ENCODE assay signal across 10 cellular contexts in the genomic region with DNA sequence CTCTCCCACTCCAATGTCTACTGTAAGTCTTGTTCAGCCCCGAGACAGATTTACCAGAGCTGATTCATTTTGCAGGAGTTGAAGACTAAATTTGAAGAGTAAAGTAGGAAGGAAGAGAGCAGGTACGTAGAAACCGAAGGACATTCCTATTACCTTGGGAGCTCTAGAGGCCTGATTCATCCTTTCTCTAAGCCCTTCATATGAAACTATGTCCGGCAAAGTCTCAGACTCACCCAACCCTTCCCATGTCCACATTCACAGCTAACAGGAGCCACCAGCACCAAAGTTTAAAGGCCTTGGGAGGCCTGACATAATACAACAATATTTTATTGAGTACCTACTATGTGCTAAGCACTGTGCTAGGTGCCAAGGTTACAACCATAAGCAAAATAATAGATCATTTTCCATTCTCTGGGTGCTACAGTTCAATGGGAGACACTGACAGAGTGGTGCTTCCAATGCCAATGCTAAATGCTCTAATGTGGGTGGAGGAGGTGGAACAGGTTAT.
A peak's percentile ranks its signal among the peaks of the same experiment; 100 is the strongest.
DNase-seq lines count a peak whose midpoint lies in the region; ATAC-seq, FAIRE-seq and TF ChIP-seq lines count a peak whose summit lies in the region.
"Had no signal": no experiment of that assay in that cellular context is flagged by ENCODE, and none has a peak within 500 bp of the region (broad histone marks: within the 10 kb centered on the region; RNA-seq: fewer than 3 reads in every experiment).

No MANE protein-coding gene starts in this region.

- H2BK120ac ChIP-seq in trophoblast cell (ENCODE audit: insufficient read depth, low read length, poor library complexity), result peak overlapping the region; percentile 63

- H2AFZ ChIP-seq in trophoblast cell (ENCODE audit: insufficient read depth, low read length, poor library complexity), result no peak overlapping the region

- no peak for DNase-seq in Peyer's patch
- no peak for DNase-seq in endothelial cell (ENCODE audit: low spot score)
- DNase-seq in trophoblast cell, result peak in 1 of 2 donors; percentile 31
- DNase-seq in stimulated activated CD4-positive, alpha-beta T cell treated with anti-CD3 and anti-CD28 coated beads, Interleukin-4, amount 100 ng/mL, for 24 hours, result no peak
- no peak for DNase-seq in GM12892 (ENCODE audit: insufficient read length)
- DNase-seq: activated effector memory CD4-positive, alpha-beta T cell treated with anti-CD3 and anti-CD28 coated beads, Interleukin-2, amount 50 U/mL, for 16 hours; NCI-H2081 treated with DMSO at 0.1 percent for 48 hours had no signal

- no peak overlapping the region for H4K12ac ChIP-seq in trophoblast cell (ENCODE audit: low read depth, low read length)

- H3K79me2 ChIP-seq in trophoblast cell (ENCODE audit: control insufficient read depth, insufficient read depth, low read length, poor library complexity), result no peaks in the 10 kb centered on the region

- peak overlapping the region; percentile 58 for H2BK12ac ChIP-seq in trophoblast cell (ENCODE audit: low read length)

- peaks cover 5% of the 10 kb centered on the region for H3K36me3 Mint-ChIP-seq in endothelial cell (ENCODE audit: low read depth, unreplicated experiment)

- peak overlapping the region; percentile 52 for H2BK5ac ChIP-seq in trophoblast cell (ENCODE audit: low read depth, low read length, poor library complexity)

- H3K4me1 ChIP-seq in Peyer's patch, result peaks cover 0 to 11% (median 0%) of the 10 kb centered on the region in 4 donors
- H3K4me1 ChIP-seq in trophoblast cell (ENCODE audit: control insufficient read depth in 1 of 2, insufficient read depth in 2 of 2, low read length in 2 of 2), result peaks cover 2 to 9% of the 10 kb centered on the region in 2 experiments

- no peak overlapping the region for H3K4ac ChIP-seq in trophoblast cell (ENCODE audit: low read depth, low read length)

- peaks cover 4% of the 10 kb centered on the region for H3K27me3 Mint-ChIP-seq in endothelial cell (ENCODE audit: unreplicated experiment)

- WGBS in trophoblast cell (ENCODE audit: extremely low coverage, insufficient coverage, insufficient read length), result no CpG with 5 or more reads among the region's 4 CpGs

- H3K9ac ChIP-seq in trophoblast cell (ENCODE audit: low read length), result no peak overlapping the region

- H3K4me3 Mint-ChIP-seq in endothelial cell (ENCODE audit: unreplicated experiment), result peak overlapping the region; percentile 50

- H3K27ac ChIP-seq in Peyer's patch (peak overlapping the region; percentile 24 to 68 (median 53)), trophoblast cell (ENCODE audit: low read depth, low read length) (peak overlapping the region; percentile 77)

- no peak overlapping the region for H2AK5ac ChIP-seq in trophoblast cell (ENCODE audit: low read length)

- H3K4me2 ChIP-seq in trophoblast cell (ENCODE audit: low read length), result no peak overlapping the region

- H3K14ac ChIP-seq in trophoblast cell (ENCODE audit: low read length), result no peak overlapping the region

- H3K27me3 ChIP-seq in Peyer's patch (no peaks in the 10 kb centered on the region), trophoblast cell (ENCODE audit: insufficient read depth, low read length) (no peaks in the 10 kb centered on the region)

- TF ChIP-seq CTCF in Peyer's patch (IDR thresholded peaks at IDR 0.05) (no peak), endothelial cell (IDR thresholded peaks at IDR 0.05; ENCODE audit: unreplicated experiment) (no peak)

- H3K4me1 Mint-ChIP-seq in endothelial cell (ENCODE audit: unreplicated experiment), result peaks cover 2% of the 10 kb centered on the region

- FAIRE-seq in GM12892 (lab: Jason Lieb, UNC), result no peak

- H3K23ac ChIP-seq in trophoblast cell (ENCODE audit: low read length), result no peak overlapping the region

- H4K8ac ChIP-seq in trophoblast cell (ENCODE audit: low read depth, low read length), result no peak overlapping the region

- H3K79me1 ChIP-seq in trophoblast cell (ENCODE audit: low read length), result peaks cover 6% of the 10 kb centered on the region

- H3K4me3 ChIP-seq in Peyer's patch (no peak overlapping the region), trophoblast cell (ENCODE audit: low read depth, low read length) (no peak overlapping the region)

- no peak overlapping the region for H3K18ac ChIP-seq in trophoblast cell (ENCODE audit: low read length)

- no peaks in the 10 kb centered on the region for H3K9me3 ChIP-seq in Peyer's patch
- peaks cover 1% of the 10 kb centered on the region for H3K9me3 ChIP-seq in trophoblast cell (ENCODE audit: insufficient read depth, low read depth, low read length)

- H3K9me3 Mint-ChIP-seq in endothelial cell (ENCODE audit: unreplicated experiment), result no peaks in the 10 kb centered on the region

- peak overlapping the region; percentile 50 for H4K91ac ChIP-seq in trophoblast cell (ENCODE audit: low read depth, low read length)

- H3K36me3 ChIP-seq in Peyer's patch, result no peaks in the 10 kb centered on the region
- no peaks in the 10 kb centered on the region for H3K36me3 ChIP-seq in trophoblast cell (ENCODE audit: control insufficient read depth in 1 of 2, insufficient read depth in 2 of 2, low read length in 2 of 2)

- ATAC-seq in GM19455 (IDR thresholded peaks at IDR 0.05; ENCODE audit: unreplicated experiment) (peak; percentile 9), HG03565 (IDR thresholded peaks at IDR 0.05; ENCODE audit: unreplicated experiment) (no peak), GM19397 (IDR thresholded peaks at IDR 0.05; ENCODE audit: unreplicated experiment) (no peak)

- no peak overlapping the region for H3K27ac Mint-ChIP-seq in endothelial cell (ENCODE audit: unreplicated experiment)

- TF ChIP-seq POLR2A in Peyer's patch (IDR thresholded peaks at IDR 0.05), result no peak
- TF ChIP-seq POLR2A in GM12892 (IDR thresholded peaks at IDR 0.05; ENCODE audit: low read depth, low read length), result no peak
